ENCODE assay signal across 12 cellular contexts in the genomic region with DNA sequence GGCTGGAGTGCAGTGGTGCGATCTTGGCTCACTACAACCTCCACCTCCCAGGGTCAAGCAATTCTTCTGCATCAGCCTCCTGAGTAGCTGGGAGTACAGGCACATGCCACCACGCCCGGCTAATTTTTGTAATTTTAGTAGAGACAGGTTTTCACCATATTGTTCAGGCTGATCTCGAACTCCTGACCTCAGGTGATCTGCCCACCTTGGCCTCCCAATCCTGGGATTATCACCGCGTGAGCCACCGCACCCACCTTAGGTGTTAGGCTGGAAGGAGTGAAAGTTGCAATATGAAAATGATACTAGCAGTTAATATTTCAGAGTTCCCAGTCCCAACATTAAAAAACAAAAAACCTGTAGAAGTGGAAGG. TPM values are rescaled to one million over a fixed set of nuclear protein-coding genes. Genes with fewer than 3 reads are reported as not detected.
A peak's percentile ranks its signal among the peaks of the same experiment; 100 is the strongest.
DNase-seq lines count a peak whose midpoint lies in the region; ATAC-seq and TF ChIP-seq lines count a peak whose summit lies in the region.
"Not testable (repeated sequence)": the region's sequence is repeated elsewhere in the genome, so short reads cannot be mapped to it uniquely, and the experiment has no call there.
"Had no signal": no experiment of that assay in that cellular context is flagged by ENCODE, and none has a peak within 500 bp of the region (broad histone marks: within the 10 kb centered on the region; RNA-seq: fewer than 3 reads in every experiment).

No MANE protein-coding gene starts in this region.

- CTCF ChIA-PET in Caco-2 (lab: Charles Lee); RWPE1 (lab: Yijun Ruan, JAX): not testable (repeated sequence)
- CTCF ChIA-PET in activated CD8-positive, alpha-beta T cell treated with anti-CD3 and anti-CD28 coated beads for 36 hours (lab: Charles Lee): interaction anchor here (0.6 to 2.2 kb wide), 2 partner anchors 19 to 41 kb away, joined by 3 to 10 read pairs; no protein-coding TSS in a partner anchor

- not testable (repeated sequence) for H3K4me1 ChIP-seq in Caco-2, upper lobe of right lung

- intact Hi-C loops in Caco-2 (cut with micrococcal nuclease; ENCODE audit: unreplicated experiment); cardiac septum (cut with DNase I); upper lobe of right lung (cut with DNase I): not testable (repeated sequence)
- intact Hi-C loops in activated CD8-positive, alpha-beta T cell treated with anti-CD3 and anti-CD28 coated beads for 36 hours (cut with micrococcal nuclease): loop anchor here (5.0 kb wide), 1 partner anchor 36 kb away; no protein-coding TSS in a partner anchor

- not testable (repeated sequence) for DNase-seq in Caco-2; RWPE1 (ENCODE audit: low spot score); activated CD8-positive, alpha-beta T cell treated with anti-CD3 and anti-CD28 coated beads for 36 hours; activated naive CD8-positive, alpha-beta T cell treated with anti-CD3 and anti-CD28 coated beads, Interleukin-2, amount 10 ng/mL, durations not matched to agents 7 days and 5 days; natural killer cell treated with Interleukin-12 subunit alpha and Interleukin-12 subunit beta and Interleukin-15 and Interleukin-18, amount 100 ng/mL, for 72 hours (ENCODE audit: low spot score)
- DNase-seq in cardiac septum (ENCODE audit: low spot score) (peak; percentile 14), upper lobe of right lung (peak; percentile 39)

- TF ChIP-seq CTCF in Caco-2 (IDR thresholded peaks at IDR 0.05; ENCODE audit: insufficient read depth in 1 of 2, low read depth in 1 of 2, low read length in 1 of 2, severe bottlenecking in 1 of 2, unreplicated experiment in 1 of 2); RWPE1 (conservative IDR thresholded peaks at IDR 0.05; ENCODE audit: low read depth); activated CD8-positive, alpha-beta T cell treated with anti-CD3 and anti-CD28 coated beads for 36 hours (IDR thresholded peaks at IDR 0.05); upper lobe of right lung (IDR thresholded peaks at IDR 0.05): not testable (repeated sequence)

- peak overlapping the region; percentile 44 for H3K4me3 Mint-ChIP-seq in Caco-2 (ENCODE audit: unreplicated experiment)
- not testable (repeated sequence) for H3K4me3 Mint-ChIP-seq in activated CD8-positive, alpha-beta T cell treated with anti-CD3 and anti-CD28 coated beads for 36 hours; activated naive CD8-positive, alpha-beta T cell treated with anti-CD3 and anti-CD28 coated beads, Interleukin-2, amount 10 ng/mL, durations not matched to agents 7 days and 5 days
- H3K4me3 Mint-ChIP-seq in natural killer cell treated with Interleukin-12 subunit alpha and Interleukin-12 subunit beta and Interleukin-15 and Interleukin-18, amount 100 ng/mL, for 72 hours: peak overlapping the region; percentile 53

- not testable (repeated sequence) for H3K4me3 ChIP-seq in Caco-2 (ENCODE audit: low read depth, low read length); upper lobe of right lung

- POLR2A ChIA-PET in Caco-2 (lab: Charles Lee): interaction anchor here (0.6 kb wide), 1 partner anchor 37 kb away, joined by 3 read pairs; no protein-coding TSS in a partner anchor
- POLR2A ChIA-PET in RWPE1 (lab: Yijun Ruan, JAX; ENCODE audit: low non-redundant PET): not testable (repeated sequence)
- POLR2A ChIA-PET in activated CD8-positive, alpha-beta T cell treated with anti-CD3 and anti-CD28 coated beads for 36 hours (lab: Charles Lee): interaction anchor here (1.0 to 3.1 kb wide), 5 partner anchors 8 to 68 kb away, joined by 3 to 26 read pairs (median 4); no protein-coding TSS in a partner anchor
- POLR2A ChIA-PET in activated naive CD8-positive, alpha-beta T cell treated with anti-CD3 and anti-CD28 coated beads, Interleukin-2, amount 10 ng/mL, durations not matched to agents 7 days and 5 days (lab: Charles Lee): interaction anchor here (2.0 kb wide), 1 partner anchor 10 kb away, joined by 5 read pairs; no protein-coding TSS in a partner anchor

- BruUV-seq in Caco-2 (replicated peaks; lab: Mats Ljungman, UMichigan): not testable (repeated sequence)

- H3K4me1 Mint-ChIP-seq in Caco-2 (ENCODE audit: low read depth, unreplicated experiment): not testable (repeated sequence)
- peaks cover 41% of the 10 kb centered on the region for H3K4me1 Mint-ChIP-seq in activated CD8-positive, alpha-beta T cell treated with anti-CD3 and anti-CD28 coated beads for 36 hours (ENCODE audit: low read depth)
- H3K4me1 Mint-ChIP-seq in activated naive CD8-positive, alpha-beta T cell treated with anti-CD3 and anti-CD28 coated beads, Interleukin-2, amount 10 ng/mL, durations not matched to agents 7 days and 5 days: peaks cover 32% of the 10 kb centered on the region
- H3K4me1 Mint-ChIP-seq in natural killer cell treated with Interleukin-12 subunit alpha and Interleukin-12 subunit beta and Interleukin-15 and Interleukin-18, amount 100 ng/mL, for 72 hours (ENCODE audit: low read depth in 2 of 2): peaks cover 56 to 63% of the 10 kb centered on the region in 2 donors

- ATAC-seq in HG03439 (IDR thresholded peaks at IDR 0.05; ENCODE audit: unreplicated experiment): peak; percentile 1
- not testable (repeated sequence) for ATAC-seq in activated CD8-positive, alpha-beta T cell treated with anti-CD3 and anti-CD28 coated beads for 36 hours; activated naive CD8-positive, alpha-beta T cell treated with anti-CD3 and anti-CD28 coated beads, Interleukin-2, amount 10 ng/mL, durations not matched to agents 7 days and 5 days (ENCODE audit: low read depth); natural killer cell treated with Interleukin-12 subunit alpha and Interleukin-12 subunit beta and Interleukin-15 and Interleukin-18, amount 100 ng/mL, for 72 hours; upper lobe of right lung

- not testable (repeated sequence) for H3K36me3 ChIP-seq in Caco-2 (ENCODE audit: control insufficient read depth, insufficient read depth, low read length)
- H3K36me3 ChIP-seq in upper lobe of right lung: peaks cover 29% of the 10 kb centered on the region

- H3K27me3 ChIP-seq in Caco-2 (replicated peaks; ENCODE audit: control insufficient read depth, insufficient read depth, low read length); upper lobe of right lung: not testable (repeated sequence)

- H3K9me3 Mint-ChIP-seq in Caco-2 (ENCODE audit: unreplicated experiment); activated CD8-positive, alpha-beta T cell treated with anti-CD3 and anti-CD28 coated beads for 36 hours; activated naive CD8-positive, alpha-beta T cell treated with anti-CD3 and anti-CD28 coated beads, Interleukin-2, amount 10 ng/mL, durations not matched to agents 7 days and 5 days; natural killer cell treated with Interleukin-12 subunit alpha and Interleukin-12 subunit beta and Interleukin-15 and Interleukin-18, amount 100 ng/mL, for 72 hours: not testable (repeated sequence)

- H3K27ac ChIP-seq in RWPE1 (peak overlapping the region; percentile 47), upper lobe of right lung (peak overlapping the region; percentile 55)

- H3K9me3 ChIP-seq in Caco-2, upper lobe of right lung: not testable (repeated sequence)

- H3K27me3 Mint-ChIP-seq in Caco-2 (ENCODE audit: insufficient read depth, unreplicated experiment); activated CD8-positive, alpha-beta T cell treated with anti-CD3 and anti-CD28 coated beads for 36 hours; activated naive CD8-positive, alpha-beta T cell treated with anti-CD3 and anti-CD28 coated beads, Interleukin-2, amount 10 ng/mL, durations not matched to agents 7 days and 5 days; natural killer cell treated with Interleukin-12 subunit alpha and Interleukin-12 subunit beta and Interleukin-15 and Interleukin-18, amount 100 ng/mL, for 72 hours: not testable (repeated sequence)

- peak overlapping the region; percentile 82 for H3K27ac Mint-ChIP-seq in Caco-2 (ENCODE audit: unreplicated experiment)
- peak overlapping the region; percentile 66 for H3K27ac Mint-ChIP-seq in activated CD8-positive, alpha-beta T cell treated with anti-CD3 and anti-CD28 coated beads for 36 hours
- H3K27ac Mint-ChIP-seq in activated naive CD8-positive, alpha-beta T cell treated with anti-CD3 and anti-CD28 coated beads, Interleukin-2, amount 10 ng/mL, durations not matched to agents 7 days and 5 days: peak overlapping the region; percentile 76
- peak overlapping the region; percentile 92 to 98 for H3K27ac Mint-ChIP-seq in natural killer cell treated with Interleukin-12 subunit alpha and Interleukin-12 subunit beta and Interleukin-15 and Interleukin-18, amount 100 ng/mL, for 72 hours

- H3K36me3 Mint-ChIP-seq in Caco-2 (ENCODE audit: insufficient read depth, unreplicated experiment): peaks cover 78% of the 10 kb centered on the region
- peaks cover 43% of the 10 kb centered on the region for H3K36me3 Mint-ChIP-seq in activated CD8-positive, alpha-beta T cell treated with anti-CD3 and anti-CD28 coated beads for 36 hours (ENCODE audit: low read depth)
- H3K36me3 Mint-ChIP-seq in activated naive CD8-positive, alpha-beta T cell treated with anti-CD3 and anti-CD28 coated beads, Interleukin-2, amount 10 ng/mL, durations not matched to agents 7 days and 5 days: peaks cover 26% of the 10 kb centered on the region
- peaks cover 21% of the 10 kb centered on the region for H3K36me3 Mint-ChIP-seq in natural killer cell treated with Interleukin-12 subunit alpha and Interleukin-12 subunit beta and Interleukin-15 and Interleukin-18, amount 100 ng/mL, for 72 hours

RNA-seq across cellular contexts. Expression of a gene that starts 7.3 kb away (rescaled TPM):
- total RNA-seq in Caco-2 (2022) (0.68 TPM in 1 of 2 replicates, not detected in the other), cardiac septum (2.3 TPM), upper lobe of right lung (36.9 TPM)
- 1 to 10 TPM; 5.8 to 6.6 TPM for total RNA-seq in activated CD8-positive, alpha-beta T cell treated with anti-CD3 and anti-CD28 coated beads for 36 hours
- 1 to 10 TPM; 4.1 to 5.1 TPM for total RNA-seq in activated naive CD8-positive, alpha-beta T cell treated with anti-CD3 and anti-CD28 coated beads, Interleukin-2, amount 10 ng/mL, durations not matched to agents 7 days and 5 days
- 1 to 10 TPM; 3.7 to 6.8 TPM for total RNA-seq in natural killer cell treated with Interleukin-12 subunit alpha and Interleukin-12 subunit beta and Interleukin-15 and Interleukin-18, amount 100 ng/mL, for 72 hours
- total RNA-seq: bronchial epithelial cell had no signal

RNA-seq across cellular contexts. Expression of a gene that starts 8.1 kb away (rescaled TPM):
- total RNA-seq in Caco-2 (2022) (53.4 and 58.9 TPM in 2 replicates), cardiac septum (11.6 TPM), upper lobe of right lung (38.1 TPM)
- total RNA-seq in activated CD8-positive, alpha-beta T cell treated with anti-CD3 and anti-CD28 coated beads for 36 hours: 10 to 100 TPM; 43.7 to 46.8 TPM
- 10 to 100 TPM; 91.3 to 96.4 TPM for total RNA-seq in activated naive CD8-positive, alpha-beta T cell treated with anti-CD3 and anti-CD28 coated beads, Interleukin-2, amount 10 ng/mL, durations not matched to agents 7 days and 5 days
- total RNA-seq in natural killer cell treated with Interleukin-12 subunit alpha and Interleukin-12 subunit beta and Interleukin-15 and Interleukin-18, amount 100 ng/mL, for 72 hours: 10 to 100 TPM; 48.4 to 94.8 TPM

RNA-seq across cellular contexts. Expression of a gene that starts 58.5 kb away (rescaled TPM):
- total RNA-seq in Caco-2 (2022): not detected in 2 replicates
- total RNA-seq in activated CD8-positive, alpha-beta T cell treated with anti-CD3 and anti-CD28 coated beads for 36 hours: not detected
- not detected for total RNA-seq in activated naive CD8-positive, alpha-beta T cell treated with anti-CD3 and anti-CD28 coated beads, Interleukin-2, amount 10 ng/mL, durations not matched to agents 7 days and 5 days
- total RNA-seq in cardiac septum: not detected
- total RNA-seq in natural killer cell treated with Interleukin-12 subunit alpha and Interleukin-12 subunit beta and Interleukin-15 and Interleukin-18, amount 100 ng/mL, for 72 hours: not detected
- not detected for total RNA-seq in upper lobe of right lung
- total RNA-seq: bronchial epithelial cell, HT-29, right lobe of liver, uterus had no signal
